8 cellular contexts compared by ENCODE assay signal in genomic region chr10:88932539-88933256, GRCh38. TPM values are rescaled to one million over a fixed set of nuclear protein-coding genes. Genes with fewer than 3 reads are reported as not detected.
A peak's percentile ranks its signal among the peaks of the same experiment; 100 is the strongest.
DNase-seq lines count a peak whose midpoint lies in the region; ATAC-seq, FAIRE-seq and TF ChIP-seq lines count a peak whose summit lies in the region.

No MANE protein-coding gene starts in this region.

- H3K4me3 Mint-ChIP-seq in WTC11 (no peak overlapping the region), mesothelial cell of epicardium (no peak overlapping the region)
- no peak overlapping the region for H3K4me3 Mint-ChIP-seq in stimulated activated naive CD8-positive, alpha-beta T cell treated with anti-CD3 and anti-CD28 coated beads, Interleukin-15, Interleukin-2, amounts not matched to agents 100 ng/mL and 50 ng/mL, for 24 hours

- FAIRE-seq in A204.1 (lab: Jason Lieb, UNC) (peak; percentile 89), H1 (lab: Jason Lieb, UNC) (peak; percentile 92)

- no peaks in the 10 kb centered on the region for H3K9me3 ChIP-seq in H1 (ENCODE audit: insufficient read depth in 2 of 2, low read depth in 1 of 2, low read length in 1 of 2)

- H3K27ac Mint-ChIP-seq in WTC11 (peak overlapping the region; percentile 79; the same call in 1 of the 2 replicates), mesothelial cell of epicardium (peak overlapping the region; percentile 76)
- H3K27ac Mint-ChIP-seq in stimulated activated naive CD8-positive, alpha-beta T cell treated with anti-CD3 and anti-CD28 coated beads, Interleukin-15, Interleukin-2, amounts not matched to agents 100 ng/mL and 50 ng/mL, for 24 hours = peak overlapping the region; percentile 41

- TF ChIP-seq RAD21 in H1 (IDR thresholded peaks at IDR 0.05 in 1 of 2, conservative IDR thresholded peaks at IDR 0.05 in 1 of 2; ENCODE audit: low read depth in 2 of 2, low read length in 2 of 2) = peak; percentile 86 to 90

- H2AFZ ChIP-seq in H1 (ENCODE audit: low read length) = peak overlapping the region; percentile 91

- H3K4me1 Mint-ChIP-seq in WTC11 (peaks cover 13% of the 10 kb centered on the region), mesothelial cell of epicardium (peaks cover 16% of the 10 kb centered on the region)
- peaks cover 16% of the 10 kb centered on the region for H3K4me1 Mint-ChIP-seq in stimulated activated naive CD8-positive, alpha-beta T cell treated with anti-CD3 and anti-CD28 coated beads, Interleukin-15, Interleukin-2, amounts not matched to agents 100 ng/mL and 50 ng/mL, for 24 hours (ENCODE audit: low read depth)

- H3K36me3 ChIP-seq in H1 (ENCODE audit: control insufficient read depth in 2 of 4, insufficient read depth in 4 of 4, low read length in 3 of 4) = no peaks in the 10 kb centered on the region

- TF ChIP-seq CTCF in GM12874 (IDR thresholded peaks at IDR 0.05; ENCODE audit: insufficient read depth, low read depth, low read length) = peak; percentile 75
- TF ChIP-seq CTCF in WTC11 (IDR thresholded peaks at IDR 0.05) = peak; percentile 75
- peak in 2 of 3 experiments; percentile 90 to 92; a peak in 3 of 4 replicates for TF ChIP-seq CTCF in H1 (IDR thresholded peaks at IDR 0.05; ENCODE audit: control extremely low read depth in 1 of 3, insufficient read depth in 1 of 3, low read depth in 1 of 3, low read length in 3 of 3)
- TF ChIP-seq CTCF in mesothelial cell of epicardium (IDR thresholded peaks at IDR 0.05; ENCODE audit: unreplicated experiment) = peak; percentile 91

- no peak overlapping the region for H2BK15ac ChIP-seq in H1 (ENCODE audit: low read length)

- H2AK5ac ChIP-seq in H1 (ENCODE audit: low read depth, low read length) = no peak overlapping the region

- H3K18ac ChIP-seq in H1 (ENCODE audit: extremely low read depth, low read length) = no peak overlapping the region

- H3K9me3 Mint-ChIP-seq in WTC11 (no peaks in the 10 kb centered on the region), mesothelial cell of epicardium (no peaks in the 10 kb centered on the region)
- no peaks in the 10 kb centered on the region for H3K9me3 Mint-ChIP-seq in stimulated activated naive CD8-positive, alpha-beta T cell treated with anti-CD3 and anti-CD28 coated beads, Interleukin-15, Interleukin-2, amounts not matched to agents 100 ng/mL and 50 ng/mL, for 24 hours

- peak; percentile 68 for DNase-seq in NCI-H2196 (lab: John Stamatoyannopoulos, UW; ENCODE audit: unreplicated experiment)
- peak; percentile 53 for DNase-seq in WTC11 (ENCODE audit: low spot score)
- DNase-seq in H1 (ENCODE audit: low read depth in 1 of 2, low spot score in 2 of 2) = peak in 1 of 2 experiments; percentile 52
- DNase-seq in mesothelial cell of epicardium (ENCODE audit: low spot score in 2 of 2, unreplicated experiment in 2 of 2) = peak; percentile 42 to 57

- CTCF ChIA-PET in WTC11 (lab: Charles Lee) (interaction anchor here (0.6 to 3.4 kb wide), 42 partner anchors 11 to 302 kb away, joined by 3 to 84 read pairs (median 4); partner anchors contain the start of genes CH25H, FAS and STAMBPL1), H1 (lab: Charles Lee; ENCODE audit: partially characterized antibody) (interaction anchor here (0.6 to 9.1 kb wide), 75 partner anchors 9 to 477 kb away, joined by 3 to 279 read pairs (median 4); partner anchors contain the start of genes ACTA2, ANKRD22, CH25H and FAS)

- H2BK20ac ChIP-seq in H1 (ENCODE audit: low read length) = no peak overlapping the region

- no peak for TF ChIP-seq POLR2A in H1 (IDR thresholded peaks at IDR 0.05; ENCODE audit: control extremely low read depth in 1 of 2, low read depth in 2 of 2, low read length in 2 of 2)

- H2BK12ac ChIP-seq in H1 (ENCODE audit: low read depth, low read length) = no peak overlapping the region

- H2BK5ac ChIP-seq in H1 (ENCODE audit: low read depth, low read length) = no peak overlapping the region

- H3K4me1 ChIP-seq in H1 (replicated peaks in 1 of 4; ENCODE audit: control insufficient read depth in 3 of 4, insufficient read depth in 4 of 4, low read length in 3 of 4) = peaks cover 0 to 8% (median 3%) of the 10 kb centered on the region in 4 experiments; a peak in 3 of 7 replicates

- H4K5ac ChIP-seq in H1 (ENCODE audit: insufficient read length, low read depth, low read length) = no peak overlapping the region

- no peak overlapping the region for H3K23ac ChIP-seq in H1 (ENCODE audit: insufficient read length)

- no peak overlapping the region for H3K4ac ChIP-seq in H1 (replicated peaks; ENCODE audit: insufficient read length, low read depth, low read length)

- no peaks in the 10 kb centered on the region for H3K79me2 ChIP-seq in H1 (ENCODE audit: control insufficient read depth in 1 of 2, insufficient read depth in 2 of 2, low read length in 2 of 2)

- TF ChIP-seq EP300 in H1 (IDR thresholded peaks at IDR 0.05; ENCODE audit: borderline replicate concordance in 1 of 2, low read depth in 2 of 2, low read length in 2 of 2) = peak in 1 of 2 experiments; percentile 28; a peak in 1 of 3 replicates

- no peaks in the 10 kb centered on the region for H3K27me3 ChIP-seq in H1 (replicated peaks in 1 of 4; ENCODE audit: control insufficient read depth in 3 of 4, extremely low read depth in 1 of 4, insufficient read depth in 3 of 4, low read length in 3 of 4)

- no peak overlapping the region for H4K8ac ChIP-seq in H1 (ENCODE audit: extremely low read depth, insufficient read depth, low read length)

- no peaks in the 10 kb centered on the region for H4K20me1 ChIP-seq in H1 (replicated peaks in 1 of 2; ENCODE audit: control insufficient read depth in 1 of 2, insufficient read depth in 2 of 2, low read length in 2 of 2)

- no peak overlapping the region; a peak in 1 of 4 replicates for H3K4me2 ChIP-seq in H1 (ENCODE audit: insufficient read depth in 1 of 2, low read depth in 2 of 2, low read length in 2 of 2)

- WGBS in H1 (ENCODE audit: extremely low coverage in 1 of 2, insufficient coverage in 1 of 2, insufficient read length in 1 of 2, insufficient replicate concordance in 2 of 2, low coverage in 1 of 2, low lambda C conversion rate in 2 of 2, missing lambda C conversion rate in 1 of 2), 2 experiments = 60% methylated on average over 7 of the region's 7 CpGs; no CpG with 5 or more reads in 1 of the 2 experiments

- no peaks in the 10 kb centered on the region for H3K36me3 Mint-ChIP-seq in WTC11
- H3K36me3 Mint-ChIP-seq in mesothelial cell of epicardium = no peaks in the 10 kb centered on the region
- H3K36me3 Mint-ChIP-seq in stimulated activated naive CD8-positive, alpha-beta T cell treated with anti-CD3 and anti-CD28 coated beads, Interleukin-15, Interleukin-2, amounts not matched to agents 100 ng/mL and 50 ng/mL, for 24 hours (ENCODE audit: low read depth) = no peaks in the 10 kb centered on the region

- H3K27ac ChIP-seq in H1 (ENCODE audit: low read depth, low read length) = no peak overlapping the region

- H4K91ac ChIP-seq in H1 (replicated peaks; ENCODE audit: insufficient read length, low read length) = no peak overlapping the region

- no peaks in the 10 kb centered on the region for H3K23me2 ChIP-seq in H1 (ENCODE audit: low read depth, low read length)

- H3K9ac ChIP-seq in H1 (replicated peaks in 1 of 4; ENCODE audit: extremely low read depth in 1 of 4, low read depth in 3 of 4, low read length in 3 of 4) = no peak overlapping the region

- H3K27me3 Mint-ChIP-seq in WTC11 (ENCODE audit: low read depth) (no peaks in the 10 kb centered on the region), mesothelial cell of epicardium (ENCODE audit: low read depth) (no peaks in the 10 kb centered on the region)
- H3K27me3 Mint-ChIP-seq in stimulated activated naive CD8-positive, alpha-beta T cell treated with anti-CD3 and anti-CD28 coated beads, Interleukin-15, Interleukin-2, amounts not matched to agents 100 ng/mL and 50 ng/mL, for 24 hours = no peaks in the 10 kb centered on the region

- POLR2A ChIA-PET in WTC11 (lab: Charles Lee) = interaction anchor here (1.0 kb wide), 1 partner anchor 58 kb away, joined by 3 read pairs; the partner anchor contains the start of gene FAS
- POLR2A ChIA-PET in H1 (lab: Charles Lee; ENCODE audit: partially characterized antibody) = interaction anchor here (0.7 to 1.4 kb wide), 2 partner anchors 47 to 52 kb away, joined by 3 to 5 read pairs; partner anchors contain the start of gene STAMBPL1

- H2BK120ac ChIP-seq in H1 (replicated peaks; ENCODE audit: low read depth, low read length) = no peak overlapping the region

- H3K4me3 ChIP-seq in H1 (ENCODE audit: extremely low read depth in 1 of 4, insufficient read depth in 2 of 4, low read depth in 3 of 4, low read length in 4 of 4) = no peak overlapping the region

- no peaks in the 10 kb centered on the region for H3K79me1 ChIP-seq in H1 (ENCODE audit: low read depth, low read length)

- H3K56ac ChIP-seq in H1 (replicated peaks; ENCODE audit: insufficient read length, low read depth, low read length) = no peak overlapping the region

- no peak overlapping the region for H3K14ac ChIP-seq in H1 (ENCODE audit: insufficient read length)

- ATAC-seq in HG03066 (IDR thresholded peaks at IDR 0.05; ENCODE audit: low read depth, unreplicated experiment) (peak; percentile 59), WTC11 (peak; percentile 88)

RNA-seq across cellular contexts. Expression of gene ACTA2, which starts 19.9 kb away (rescaled TPM):
- 4.4 to 7.3 TPM (median 5.3 TPM) in 3 replicates for total RNA-seq in WTC11 (2021)
- total RNA-seq in H1 (2021; fragmentation: NEBNext Ultra II Directional; extraction: Animal tissue kit (Norgen Biotek cat#: 25700)) = 2.0 and 3.5 TPM in 2 replicates
- polyA plus RNA-seq in H1 (2011; rRNA removed) = 8.7 and 8.9 TPM in 2 replicates
- 6.4 TPM for polyA plus RNA-seq in H1 (2011; cell fraction: cytosol; rRNA removed)
- 9.1 TPM for polyA plus RNA-seq in H1 (2011; cell fraction: nucleus; rRNA removed)
- polyA plus RNA-seq in H1 (2012, experiment 1 of 2) = 10.9 to 13.9 TPM (median 12.0 TPM) in 4 replicates
- 9.7 TPM for polyA plus RNA-seq in H1 (2012, experiment 2 of 2)
- polyA plus RNA-seq in H1 (2013, experiment 1 of 2) = 2.8 TPM
- 3.5 TPM for polyA plus RNA-seq in H1 (2013, experiment 2 of 2)
- polyA minus RNA-seq in H1 (2011; rRNA and poly(A)+ RNA removed) = 4.5 and 9.3 TPM in 2 replicates
- 3.9 TPM for polyA minus RNA-seq in H1 (2011; cell fraction: cytosol; rRNA and poly(A)+ RNA removed)
- 8.9 TPM for polyA minus RNA-seq in H1 (2011; cell fraction: nucleus; rRNA and poly(A)+ RNA removed)
- total RNA-seq in mesothelial cell of epicardium = 126 to 133 TPM (median 126 TPM) in 3 replicates

RNA-seq across cellular contexts. Expression of gene STAMBPL1, which starts 52.7 kb away (rescaled TPM):
- total RNA-seq in WTC11 (2021) (3.9 to 4.6 TPM (median 4.2 TPM) in 3 replicates), mesothelial cell of epicardium (2.8 to 3.8 TPM (median 3.6 TPM) in 3 replicates)
- total RNA-seq in H1 (2021; fragmentation: NEBNext Ultra II Directional; extraction: Animal tissue kit (Norgen Biotek cat#: 25700)) = 5.5 and 6.5 TPM in 2 replicates
- polyA plus RNA-seq in H1 (2011; rRNA removed) = 5.5 and 8.1 TPM in 2 replicates
- 5.9 TPM for polyA plus RNA-seq in H1 (2011; cell fraction: cytosol; rRNA removed)
- 2.7 TPM for polyA plus RNA-seq in H1 (2011; cell fraction: nucleus; rRNA removed)
- 3.3 to 4.3 TPM (median 3.3 TPM) in 4 replicates for polyA plus RNA-seq in H1 (2012, experiment 1 of 2)
- polyA plus RNA-seq in H1 (2012, experiment 2 of 2) = 0.67 TPM
- polyA plus RNA-seq in H1 (2013, experiment 1 of 2) = 2.8 TPM
- polyA plus RNA-seq in H1 (2013, experiment 2 of 2) = 2.9 TPM
- 3.9 and 4.9 TPM in 2 replicates for polyA minus RNA-seq in H1 (2011; rRNA and poly(A)+ RNA removed)
- 3.2 TPM for polyA minus RNA-seq in H1 (2011; cell fraction: cytosol; rRNA and poly(A)+ RNA removed)
- polyA minus RNA-seq in H1 (2011; cell fraction: nucleus; rRNA and poly(A)+ RNA removed) = 11.7 TPM

RNA-seq across cellular contexts. Expression of gene FAS, which starts 57.9 kb away (rescaled TPM):
- total RNA-seq in WTC11 (2021) = 2.1 to 4.1 TPM (median 3.3 TPM) in 3 replicates
- total RNA-seq in H1 (2021; fragmentation: NEBNext Ultra II Directional; extraction: Animal tissue kit (Norgen Biotek cat#: 25700)) = 4.0 and 5.4 TPM in 2 replicates
- 3.7 and 6.7 TPM in 2 replicates for polyA plus RNA-seq in H1 (2011; rRNA removed)
- polyA plus RNA-seq in H1 (2011; cell fraction: cytosol; rRNA removed) = 6.6 TPM
- 3.0 TPM for polyA plus RNA-seq in H1 (2011; cell fraction: nucleus; rRNA removed)
- polyA plus RNA-seq in H1 (2012, experiment 1 of 2) = 7.9 to 11.3 TPM (median 8.2 TPM) in 4 replicates
- 0.63 TPM for polyA plus RNA-seq in H1 (2012, experiment 2 of 2)
- 2.2 TPM for polyA plus RNA-seq in H1 (2013, experiment 1 of 2)
- 2.2 TPM for polyA plus RNA-seq in H1 (2013, experiment 2 of 2)
- polyA minus RNA-seq in H1 (2011; rRNA and poly(A)+ RNA removed) = 7.4 and 19.3 TPM in 2 replicates
- polyA minus RNA-seq in H1 (2011; cell fraction: cytosol; rRNA and poly(A)+ RNA removed) = 6.8 TPM
- 11.1 TPM for polyA minus RNA-seq in H1 (2011; cell fraction: nucleus; rRNA and poly(A)+ RNA removed)
- total RNA-seq in mesothelial cell of epicardium = 6.1 to 6.8 TPM (median 6.3 TPM) in 3 replicates

Comparison
In these comparisons a context has a peak if more than half of its experiments do, and no peak if none do; other contexts are left out.
1. RNA of gene ACTA2, which starts 19.9 kb away (total RNA-seq): 126 to 133 TPM in mesothelial cell of epicardium; 4.4 to 7.3 TPM in WTC11 and 2.0 to 3.5 TPM in H1; every median in the first group is over 10 times any median in the second.
2. Peak in every context shown above with its lines, with median percentiles within 50 percentile points of each other: CTCF ChIP-seq and H3K27ac Mint-ChIP-seq.